Comparison of ENCODE assay signal across 18 cellular contexts in genomic region chr11:61754534-61755482, GRCh38. TPM values are rescaled to one million over a fixed set of nuclear protein-coding genes. Genes with fewer than 3 reads are reported as not detected.
DNase-seq lines count a peak whose midpoint lies in the region; ATAC-seq and TF ChIP-seq lines count a peak whose summit lies in the region.
"Had no signal": no experiment of that assay in that cellular context is flagged by ENCODE, and none has a peak within 500 bp of the region (broad histone marks: within the 10 kb centered on the region; RNA-seq: fewer than 3 reads in every experiment).

No MANE protein-coding gene starts in this region.

- H3K9me3 ChIP-seq in PC-9 (ENCODE audit: insufficient read depth, low read depth) (no peaks in the 10 kb centered on the region), lung (ENCODE audit: control insufficient read depth in 2 of 2, insufficient read depth in 1 of 2, low read length in 1 of 2) (no peaks in the 10 kb centered on the region)

- no peak overlapping the region for H2AFZ ChIP-seq in PC-9

- no TSS peak for BruUV-seq in PC-9 (replicated peaks; lab: Mats Ljungman, UMichigan)

- H3K36me3 ChIP-seq in PC-9 (ENCODE audit: low read depth), result no peaks in the 10 kb centered on the region
- H3K36me3 ChIP-seq in lung (ENCODE audit: control insufficient read depth in 2 of 2, insufficient read depth in 2 of 2, low read length in 2 of 2), result no peaks in the 10 kb centered on the region

- no peaks in the 10 kb centered on the region; the same call in 1 of the 2 replicates for H3K79me2 ChIP-seq in PC-9 (ENCODE audit: low read depth)

- TF ChIP-seq CTCF in PC-9 (conservative IDR thresholded peaks at IDR 0.05) (no peak), coronary artery (IDR thresholded peaks at IDR 0.05) (no peak), lung (IDR thresholded peaks at IDR 0.05; ENCODE audit: control extremely low read depth, extremely low read depth) (no peak)

- DNase-seq in PC-9 (no peak), coronary artery (ENCODE audit: low spot score) (no peak), lung (ENCODE audit: low spot score) (peak; percentile 41), NCI-H1048 (lab: John Stamatoyannopoulos, UW) (no peak), NAMALWA (ENCODE audit: low spot score) (no peak)
- DNase-seq: activated CD4-positive, alpha-beta T cell treated with anti-CD3 and anti-CD28 coated beads for 36 hours; CD4-positive, CD25-positive, alpha-beta regulatory T cell; NCI-H1694 treated with DMSO at 0.1 percent for 48 hours; NCI-H526 treated with DMSO at 0.1 percent for 48 hours; retina; stimulated activated CD4-positive, alpha-beta T cell treated with anti-CD3 and anti-CD28 coated beads, Interleukin-4, amount 100 ng/mL, for 4 hours; stimulated activated naive B cell treated with anti-CD40 and anti-IgM and Interleukin-4, amounts not matched to agents 10 μg/mL and 1 μg/mL and 100 μg/mL, for 72 hours; T-helper 2 cell had no signal

- H3K4me1 ChIP-seq in PC-9 (replicated peaks; ENCODE audit: insufficient read depth), result peaks cover 22% of the 10 kb centered on the region
- H3K4me1 ChIP-seq in lung (ENCODE audit: control insufficient read depth in 2 of 2, insufficient read depth in 2 of 2, low read length in 2 of 2), result no peaks in the 10 kb centered on the region

- peak; percentile 30 for ATAC-seq in lung (ENCODE audit: insufficient read depth, low FRiP score)
- ATAC-seq in stimulated activated memory B cell treated with anti-CD40 and anti-IgM and Interleukin-4, amounts not matched to agents 10 μg/mL and 1 μg/mL and 100 μg/mL, for 72 hours, result peak; percentile 13
- no peak for ATAC-seq in GM19023 (IDR thresholded peaks at IDR 0.05; ENCODE audit: unreplicated experiment)
- no peak for ATAC-seq in HG03108 (IDR thresholded peaks at IDR 0.05; ENCODE audit: unreplicated experiment)
- ATAC-seq: activated CD4-positive, alpha-beta T cell treated with anti-CD3 and anti-CD28 coated beads for 36 hours; stimulated activated naive B cell treated with anti-CD40 and anti-IgM and Interleukin-4, amounts not matched to agents 10 μg/mL and 1 μg/mL and 100 μg/mL, for 72 hours had no signal

- no peaks in the 10 kb centered on the region for H3K9me3 Mint-ChIP-seq in stimulated activated memory B cell treated with anti-CD40 and anti-IgM and Interleukin-4, amounts not matched to agents 10 μg/mL and 1 μg/mL and 100 μg/mL, for 72 hours
- H3K9me3 Mint-ChIP-seq: stimulated activated naive B cell treated with anti-CD40 and anti-IgM and Interleukin-4, amounts not matched to agents 10 μg/mL and 1 μg/mL and 100 μg/mL, for 72 hours had no signal

- no peak overlapping the region for H3K27ac ChIP-seq in PC-9
- H3K27ac ChIP-seq in coronary artery, result peak overlapping the region in 1 of 2 donors; percentile 70
- H3K27ac ChIP-seq in lung (ENCODE audit: low read depth in 1 of 2, low read length in 1 of 2), result peak overlapping the region in 1 of 2 donors; percentile 49
- H3K27ac ChIP-seq: RWPE1 had no signal

- no peaks in the 10 kb centered on the region for H4K20me1 ChIP-seq in PC-9 (ENCODE audit: insufficient read depth)

- intact Hi-C loops in PC-9 (cut with micrococcal nuclease; ENCODE audit: unreplicated experiment), result no loop called here

- H3K4me3 ChIP-seq in PC-9, result no peak overlapping the region
- H3K4me3 ChIP-seq in coronary artery, result peak overlapping the region; percentile 79
- H3K4me3 ChIP-seq in lung, result no peak overlapping the region

- H3F3A ChIP-seq in PC-9 (ENCODE audit: insufficient read depth, low read depth), result peaks cover 6% of the 10 kb centered on the region; the same call in 1 of the 2 replicates

- H3K27me3 Mint-ChIP-seq in stimulated activated memory B cell treated with anti-CD40 and anti-IgM and Interleukin-4, amounts not matched to agents 10 μg/mL and 1 μg/mL and 100 μg/mL, for 72 hours, result peaks cover 56% of the 10 kb centered on the region

- no peak overlapping the region for H3K4me3 Mint-ChIP-seq in stimulated activated memory B cell treated with anti-CD40 and anti-IgM and Interleukin-4, amounts not matched to agents 10 μg/mL and 1 μg/mL and 100 μg/mL, for 72 hours
- H3K4me3 Mint-ChIP-seq: activated CD4-positive, alpha-beta T cell treated with anti-CD3 and anti-CD28 coated beads for 36 hours had no signal

- H3K27me3 ChIP-seq in PC-9 (ENCODE audit: insufficient read depth, low read depth), result no peaks in the 10 kb centered on the region
- H3K27me3 ChIP-seq in lung (ENCODE audit: control insufficient read depth, insufficient read depth), result no peaks in the 10 kb centered on the region

- CTCF ChIA-PET in PC-9 (lab: Charles Lee), result no interaction called here

- H3K4me2 ChIP-seq in PC-9, result peak overlapping the region; percentile 74; the same call in 1 of the 2 replicates

- no peak overlapping the region for H3K27ac Mint-ChIP-seq in stimulated activated memory B cell treated with anti-CD40 and anti-IgM and Interleukin-4, amounts not matched to agents 10 μg/mL and 1 μg/mL and 100 μg/mL, for 72 hours
- H3K27ac Mint-ChIP-seq: activated CD4-positive, alpha-beta T cell treated with anti-CD3 and anti-CD28 coated beads for 36 hours; activated naive CD8-positive, alpha-beta T cell; stimulated activated naive B cell treated with anti-CD40 and anti-IgM and Interleukin-4, amounts not matched to agents 10 μg/mL and 1 μg/mL and 100 μg/mL, for 72 hours had no signal

- peaks cover 25% of the 10 kb centered on the region for H3K4me1 Mint-ChIP-seq in stimulated activated memory B cell treated with anti-CD40 and anti-IgM and Interleukin-4, amounts not matched to agents 10 μg/mL and 1 μg/mL and 100 μg/mL, for 72 hours

- WGBS in lung, 2 donors, result 83 to 90% methylated on average over 31 of the region's 31 CpGs

- POLR2A ChIA-PET in PC-9 (lab: Charles Lee; ENCODE audit: unreplicated experiment), result no interaction called here

- no peaks in the 10 kb centered on the region for H3K36me3 Mint-ChIP-seq in stimulated activated memory B cell treated with anti-CD40 and anti-IgM and Interleukin-4, amounts not matched to agents 10 μg/mL and 1 μg/mL and 100 μg/mL, for 72 hours
- H3K36me3 Mint-ChIP-seq: activated naive CD8-positive, alpha-beta T cell; stimulated activated naive B cell treated with anti-CD40 and anti-IgM and Interleukin-4, amounts not matched to agents 10 μg/mL and 1 μg/mL and 100 μg/mL, for 72 hours had no signal

- H3K9me2 ChIP-seq in PC-9 (ENCODE audit: insufficient read depth), result no peaks in the 10 kb centered on the region

RNA-seq across cellular contexts. Expression of gene MYRF, which starts 2.4 kb away (rescaled TPM):
- total RNA-seq in PC-9 (2021) (15.3 and 16.3 TPM in 2 replicates), lung (10 to 100 TPM; 27.1 to 41.2 TPM)
- 10 to 100 TPM; 11.9 to 23.3 TPM for polyA plus RNA-seq in lung

RNA-seq across cellular contexts. Expression of gene TMEM258, which starts 37.6 kb away (rescaled TPM):
- total RNA-seq in PC-9 (2021) (141 and 217 TPM in 2 replicates), lung (100 to 1,000 TPM in 1 of 2 donors, 10 to 100 TPM in 1; 43.9 to 118 TPM)
- 100 to 1,000 TPM; 208 to 229 TPM for polyA plus RNA-seq in lung

RNA-seq across cellular contexts. Expression of gene FEN1, which starts 37.9 kb away (rescaled TPM):
- 56.5 and 60.9 TPM in 2 replicates for total RNA-seq in PC-9 (2021)
- 10 to 100 TPM in 1 of 2 donors, 1 to 10 TPM in 1; 6.4 to 13.2 TPM for total RNA-seq in lung
- polyA plus RNA-seq in lung, result 10 to 100 TPM in 1 of 2 donors, 1 to 10 TPM in 1; 7.7 to 12.6 TPM

Comparison
In these comparisons a context has a peak if more than half of its experiments do, and no peak if none do; other contexts are left out.
1. ATAC-seq: peak in lung (single experiment) and stimulated activated memory B cell treated with anti-CD40 and anti-IgM and Interleukin-4, amounts not matched to agents 10 μg/mL and 1 μg/mL and 100 μg/mL, for 72 hours (single experiment); none in GM19023 (single experiment) and HG03108 (single experiment).